In genomic region chr5:82489668-82490067, GRCh38 we compare ENCODE assay signal across 27 cellular contexts.
"Had no signal": no experiment of that assay in that cellular context is flagged by ENCODE, and none has a peak within 500 bp of the region (broad histone marks: within the 10 kb centered on the region; RNA-seq: fewer than 3 reads in every experiment).

No MANE protein-coding gene starts in this region.

- FAIRE-seq: urothelium cell line had no signal

- DNase-seq: stimulated activated CD4-positive, alpha-beta T cell treated with anti-CD3 and anti-CD28 coated beads, Interleukin-2, amount 100 ng/mL, for 48 hours; stimulated activated CD4-positive, alpha-beta T cell treated with anti-CD3 and anti-CD28 coated beads, Interleukin-4, amount 100 ng/mL, for 1 hour; stimulated activated CD4-positive, alpha-beta T cell treated with anti-CD3 and anti-CD28 coated beads, Interleukin-4, amount 100 ng/mL, for 24 hours; stimulated activated CD4-positive, alpha-beta T cell treated with anti-CD3 and anti-CD28 coated beads, Interleukin-4, amount 100 ng/mL, for 4 hours; stimulated activated CD8-positive, alpha-beta memory T cell treated with anti-CD3 and anti-CD28 coated beads, Interleukin-4, amount 100 ng/mL, for 48 hours; stimulated activated naive B cell treated with anti-CD40 and anti-IgM and Interleukin-4, amounts not matched to agents 10 μg/mL and 1 μg/mL and 100 μg/mL, for 72 hours; stimulated activated naive CD4-positive, alpha-beta T cell; stimulated activated naive CD4-positive, alpha-beta T cell treated with Interleukin-2 at 50 U/mL for 16 hours; stimulated activated naive CD8-positive, alpha-beta T cell treated with anti-CD3 and anti-CD28 coated beads, Interleukin-15, amount 100 ng/mL, for 72 hours; stimulated activated naive CD8-positive, alpha-beta T cell treated with anti-CD3 and anti-CD28 coated beads, Interleukin-15, Interleukin-2, amounts not matched to agents 100 U/mL and 50 U/mL, for 24 hours; stomach; substantia nigra; testis; thyroid gland; tibial artery; transverse colon; trophoblast cell; upper lobe of left lung; upper lobe of right lung; uterus had no signal

- H3K27me3 ChIP-seq: stomach, suprapubic skin, testis, thyroid gland, tibial artery, tibial nerve, transverse colon, upper lobe of left lung, upper lobe of right lung, uterus, vagina had no signal

- H3K4me1 ChIP-seq: stomach, suprapubic skin, testis, thyroid gland, tibial artery, tibial nerve, upper lobe of left lung, upper lobe of right lung, uterus, vagina had no signal

- ATAC-seq: stimulated activated effector memory CD8-positive, alpha-beta T cell treated with anti-CD3 and anti-CD28 coated beads, Interleukin-12 subunit alpha, Interleukin-12 subunit beta, amount 100 ng/mL, for 72 hours; stimulated activated memory B cell treated with anti-CD40 and anti-IgM and Interleukin-4, amounts not matched to agents 10 μg/mL and 1 μg/mL and 100 μg/mL, for 72 hours; stimulated activated naive B cell treated with anti-CD40 and anti-IgM and Interleukin-4, amounts not matched to agents 10 μg/mL and 1 μg/mL and 100 μg/mL, for 72 hours; stimulated activated naive CD8-positive, alpha-beta T cell treated with anti-CD3 and anti-CD28 coated beads, Interleukin-15, amount 100 ng/mL, for 72 hours; stimulated activated naive CD8-positive, alpha-beta T cell treated with anti-CD3 and anti-CD28 coated beads, Interleukin-15, Interleukin-2, amounts not matched to agents 100 U/mL and 50 U/mL, for 24 hours; upper lobe of right lung had no signal

- H3K27ac ChIP-seq: stomach, suprapubic skin, testis, thoracic aorta, thyroid gland, tibial artery, tibial nerve, transverse colon, upper lobe of left lung, upper lobe of right lung, uterus, vagina had no signal

- H3K36me3 ChIP-seq: stomach, suprapubic skin, thoracic aorta, thyroid gland, tibial artery, tibial nerve, transverse colon, upper lobe of left lung, upper lobe of right lung, uterus, vagina had no signal

- H3K9me3 ChIP-seq: stomach, suprapubic skin, testis, thoracic aorta, thyroid gland, tibial artery, tibial nerve, transverse colon, upper lobe of left lung, upper lobe of right lung, uterus, vagina had no signal

- H3K4me3 ChIP-seq: stomach, suprapubic skin, testis, thoracic aorta, thyroid gland, tibial artery, tibial nerve, transverse colon, upper lobe of left lung, upper lobe of right lung, uterus, vagina had no signal
